9 cellular contexts compared by ENCODE assay signal in the genomic region with DNA sequence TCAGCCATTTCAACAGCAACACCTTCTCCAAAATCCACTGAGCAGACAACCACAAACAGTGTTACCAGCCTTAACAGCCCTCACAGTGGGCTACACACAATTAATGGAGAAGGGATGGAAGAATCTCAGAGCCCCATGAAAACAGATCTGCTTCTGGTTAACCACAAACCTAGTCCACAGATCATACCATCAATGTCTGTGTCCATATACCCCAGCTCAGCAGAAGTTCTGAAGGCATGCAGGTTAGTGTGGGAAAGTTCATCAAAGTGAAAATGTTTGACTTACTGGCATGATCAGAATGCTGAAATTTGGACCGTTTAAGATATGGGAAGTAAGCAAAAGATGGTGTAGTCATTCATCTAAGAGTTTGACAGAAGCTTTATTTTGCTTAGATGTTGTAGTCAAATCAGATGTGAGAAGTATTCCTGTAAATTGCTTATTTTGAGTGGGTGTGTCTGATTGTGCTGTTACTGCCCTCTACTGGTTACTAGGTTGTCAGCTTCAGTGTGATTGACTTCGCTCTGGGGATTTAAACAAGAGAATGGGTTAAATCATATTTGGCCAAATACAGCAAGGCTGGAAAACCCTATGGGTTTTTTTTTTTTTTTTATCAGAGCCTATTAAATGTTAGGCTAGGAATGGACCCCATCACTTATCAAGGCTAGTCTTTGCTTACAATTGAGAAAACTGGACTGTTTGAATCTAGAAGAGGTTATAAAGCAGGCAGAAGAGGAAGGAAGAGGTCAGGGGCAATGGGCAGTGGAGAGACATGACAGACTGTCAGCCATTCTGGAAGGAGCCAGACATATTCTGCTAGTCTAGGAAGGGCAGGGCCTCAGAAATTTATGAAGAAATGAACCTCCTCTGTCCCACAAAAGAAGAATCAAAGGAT.
DNase-seq lines count a peak whose midpoint lies in the region; ATAC-seq and TF ChIP-seq lines count a peak whose summit lies in the region.
"Had no signal": no experiment of that assay in that cellular context is flagged by ENCODE, and none has a peak within 500 bp of the region (broad histone marks: within the 10 kb centered on the region; RNA-seq: fewer than 3 reads in every experiment).

No MANE protein-coding gene starts in this region.

- TF ChIP-seq CTCF in AG10803 (conservative IDR thresholded peaks at IDR 0.05; ENCODE audit: low read length) (peak; percentile 68), GM12864 (IDR thresholded peaks at IDR 0.05; ENCODE audit: low read depth, low read length, missing control alignments) (peak; percentile 62), VCaP (conservative IDR thresholded peaks at IDR 0.05) (peak; percentile 81)

- DNase-seq in AG10803 (ENCODE audit: low read depth), result peak; percentile 56
- DNase-seq in GM12864 (ENCODE audit: low read depth), result peak; percentile 31
- peak; percentile 13 for DNase-seq in MV-4-11 (lab: John Stamatoyannopoulos, UW)
- peak; percentile 57 for DNase-seq in fibroblast of the conjunctiva (ENCODE audit: low read depth)
- DNase-seq in pons (ENCODE audit: low spot score), result peak; percentile 71
- no peak for DNase-seq in NCI-H187 (lab: John Stamatoyannopoulos, UW)

- H3K27ac ChIP-seq in VCaP, result no peak overlapping the region

- no peak for ATAC-seq in GM21619 (IDR thresholded peaks at IDR 0.05; ENCODE audit: unreplicated experiment)

- H3K4me3 ChIP-seq in AG10803 (ENCODE audit: low read length) (no peak overlapping the region), GM12864 (ENCODE audit: low read depth, low read length) (no peak overlapping the region)
- H3K4me3 ChIP-seq: skin epidermis had no signal

Comparison
In these comparisons a context has a peak if more than half of its experiments do, and no peak if none do; other contexts are left out.
1. DNase-seq: peak in AG10803 (single experiment), GM12864 (single experiment), MV-4-11 (single experiment), fibroblast of the conjunctiva (single experiment) and pons (single experiment); none in NCI-H187 (0 of 2).
2. Peak in every context shown above with its lines, with median percentiles within 50 percentile points of each other: CTCF ChIP-seq.